Comparison of ENCODE assay signal across 25 cellular contexts in genomic region chr21:33334191-33334590, GRCh38.
"Had no signal": no experiment of that assay in that cellular context is flagged by ENCODE, and none has a peak within 500 bp of the region (broad histone marks: within the 10 kb centered on the region; RNA-seq: fewer than 3 reads in every experiment).

No MANE protein-coding gene starts in this region.

- DNase-seq: colonic mucosa; effector CD8-positive, alpha-beta T cell; endodermal cell; foreskin fibroblast; gastrocnemius medialis; head of caudate nucleus; kidney; mesenchymal stem cell; mucosa of descending colon; naive thymus-derived CD4-positive, alpha-beta T cell; nephron progenitor cell; nucleus accumbens; stimulated activated CD4-positive, alpha-beta T cell treated with anti-CD3 and anti-CD28 coated beads, Interleukin-12 subunit alpha, Interleukin-12 subunit beta, amount 100 ng/mL, for 4 hours; stimulated activated CD4-positive, alpha-beta T cell treated with anti-CD3 and anti-CD28 coated beads, Interleukin-1b, Interleukin-23, amount 100 ng/mL, for 48 hours; stimulated activated CD4-positive, alpha-beta T cell treated with anti-CD3 and anti-CD28 coated beads, Interleukin-4, amount 100 ng/mL, for 1 hour; stimulated activated CD8-positive, alpha-beta memory T cell treated with anti-CD3 and anti-CD28 coated beads, Interleukin-4, amount 100 ng/mL, for 48 hours; stimulated activated naive CD4-positive, alpha-beta T cell; stimulated activated naive CD8-positive, alpha-beta T cell treated with anti-CD3 and anti-CD28 coated beads, Interleukin-15, amount 100 ng/mL, for 72 hours; thyroid gland; trophoblast cell had no signal

- H3K9me3 ChIP-seq: colonic mucosa, gastrocnemius medialis, mucosa of descending colon, prostate gland, thyroid gland had no signal

- H3K4me3 Mint-ChIP-seq: dendritic cell treated with granulocyte-macrophage colony-stimulating factor and Interleukin-4, amounts not matched to agents 40 ng/mL and 50 ng/mL, for 4 days; endodermal cell; mesothelial cell of epicardium; naive thymus-derived CD4-positive, alpha-beta T cell; nephron progenitor cell; stimulated activated naive CD8-positive, alpha-beta T cell treated with anti-CD3 and anti-CD28 coated beads, Interleukin-15, amount 100 ng/mL, for 72 hours had no signal

- H3K4me1 Mint-ChIP-seq: endodermal cell, mesothelial cell of epicardium, nephron progenitor cell had no signal

- ATAC-seq: esophagus mucosa; gastrocnemius medialis; naive thymus-derived CD4-positive, alpha-beta T cell; sciatic nerve; stimulated activated naive CD8-positive, alpha-beta T cell treated with anti-CD3 and anti-CD28 coated beads, Interleukin-15, amount 100 ng/mL, for 72 hours had no signal

- H3K27me3 Mint-ChIP-seq: dendritic cell treated with granulocyte-macrophage colony-stimulating factor and Interleukin-4, amounts not matched to agents 40 ng/mL and 50 ng/mL, for 4 days; naive thymus-derived CD4-positive, alpha-beta T cell; stimulated activated naive CD8-positive, alpha-beta T cell treated with anti-CD3 and anti-CD28 coated beads, Interleukin-15, amount 100 ng/mL, for 72 hours had no signal

- H3K27ac Mint-ChIP-seq: dendritic cell treated with granulocyte-macrophage colony-stimulating factor and Interleukin-4, amounts not matched to agents 40 ng/mL and 50 ng/mL, for 4 days; endodermal cell; mesothelial cell of epicardium; nephron progenitor cell; stimulated activated naive CD8-positive, alpha-beta T cell treated with anti-CD3 and anti-CD28 coated beads, Interleukin-15, amount 100 ng/mL, for 72 hours had no signal
